10 cellular contexts compared by ENCODE assay signal in genomic region chr3:37904614-37905047, GRCh38. TPM values are rescaled to one million over a fixed set of nuclear protein-coding genes. Genes with fewer than 3 reads are reported as not detected.
DNase-seq lines count a peak whose midpoint lies in the region; ATAC-seq, FAIRE-seq and TF ChIP-seq lines count a peak whose summit lies in the region.
"Had no signal": no experiment of that assay in that cellular context is flagged by ENCODE, and none has a peak within 500 bp of the region (broad histone marks: within the 10 kb centered on the region; RNA-seq: fewer than 3 reads in every experiment).

No MANE protein-coding gene starts in this region.

- H3K9me3 Mint-ChIP-seq in HFFc6 (no peaks in the 10 kb centered on the region), astrocyte (ENCODE audit: unreplicated experiment) (no peaks in the 10 kb centered on the region)
- no peaks in the 10 kb centered on the region for H3K9me3 Mint-ChIP-seq in natural killer cell treated with Interleukin-12 subunit alpha and Interleukin-12 subunit beta and Interleukin-15 and Interleukin-18, amount 100 ng/mL, for 72 hours
- H3K9me3 Mint-ChIP-seq in activated naive CD4-positive, alpha-beta T cell treated with anti-CD3 and anti-CD28 coated beads for 36 hours: no peaks in the 10 kb centered on the region

- POLR2A ChIA-PET in HEK293T (lab: Yijun Ruan, JAX): no interaction called here

- H3K27ac Mint-ChIP-seq in HFFc6: peak overlapping the region; percentile 57
- peak overlapping the region; percentile 41 for H3K27ac Mint-ChIP-seq in astrocyte (ENCODE audit: unreplicated experiment)
- H3K27ac Mint-ChIP-seq in natural killer cell treated with Interleukin-12 subunit alpha and Interleukin-12 subunit beta and Interleukin-15 and Interleukin-18, amount 100 ng/mL, for 72 hours: no peak overlapping the region
- no peak overlapping the region for H3K27ac Mint-ChIP-seq in activated naive CD4-positive, alpha-beta T cell treated with anti-CD3 and anti-CD28 coated beads for 36 hours

- no peak for ATAC-seq in gastroesophageal sphincter
- ATAC-seq in natural killer cell treated with Interleukin-12 subunit alpha and Interleukin-12 subunit beta and Interleukin-15 and Interleukin-18, amount 100 ng/mL, for 72 hours: no peak

- peak; percentile 39 for DNase-seq in HFFc6
- peak; percentile 59 for DNase-seq in astrocyte (ENCODE audit: low read depth)
- DNase-seq in substantia nigra (lab: John Stamatoyannopoulos, UW): no peak
- DNase-seq in natural killer cell treated with Interleukin-12 subunit alpha and Interleukin-12 subunit beta and Interleukin-15 and Interleukin-18, amount 100 ng/mL, for 72 hours (ENCODE audit: low spot score): no peak
- no peak for DNase-seq in NOMO-1 treated with DMSO at 0.1 percent for 48 hours (lab: John Stamatoyannopoulos, UW; ENCODE audit: unreplicated experiment)
- no peak for DNase-seq in activated naive CD4-positive, alpha-beta T cell treated with anti-CD3 and anti-CD28 coated beads for 36 hours
- DNase-seq in HEK293T (ENCODE audit: extremely low spot score): no peak
- DNase-seq: GDM1 had no signal

- peaks cover 22% of the 10 kb centered on the region for H3K4me1 ChIP-seq in astrocyte (ENCODE audit: insufficient read depth, low read length)
- peaks cover 13 to 81% (median 36%) of the 10 kb centered on the region in 3 donors for H3K4me1 ChIP-seq in gastroesophageal sphincter

- H2AFZ ChIP-seq in astrocyte (ENCODE audit: low read depth, low read length): no peak overlapping the region

- no peak for FAIRE-seq in astrocyte (lab: Jason Lieb, UNC)
- FAIRE-seq: colon had no signal

- H3K27ac ChIP-seq in astrocyte (ENCODE audit: low read depth, low read length) (no peak overlapping the region), gastroesophageal sphincter (peak overlapping the region in 3 of 4 donors; percentile 38 to 72 (median 58)), substantia nigra (ENCODE audit: low read depth, low read length, poor library complexity, severe bottlenecking) (peak overlapping the region; percentile 13)

- peaks cover 5% of the 10 kb centered on the region for H3K79me2 ChIP-seq in astrocyte (ENCODE audit: insufficient read depth, low read length)

- H3K27me3 Mint-ChIP-seq in HFFc6 (ENCODE audit: insufficient read depth) (peaks cover 4% of the 10 kb centered on the region; the same call in 1 of the 2 replicates), astrocyte (ENCODE audit: low read depth, unreplicated experiment) (no peaks in the 10 kb centered on the region)
- peaks cover 6 to 15% of the 10 kb centered on the region in 2 donors for H3K27me3 Mint-ChIP-seq in natural killer cell treated with Interleukin-12 subunit alpha and Interleukin-12 subunit beta and Interleukin-15 and Interleukin-18, amount 100 ng/mL, for 72 hours
- H3K27me3 Mint-ChIP-seq in activated naive CD4-positive, alpha-beta T cell treated with anti-CD3 and anti-CD28 coated beads for 36 hours (ENCODE audit: low read depth): no peaks in the 10 kb centered on the region

- TF ChIP-seq CTCF in HFFc6 (IDR thresholded peaks at IDR 0.05) (no peak), astrocyte (IDR thresholded peaks at IDR 0.05; ENCODE audit: insufficient read depth, low read depth, low read length) (no peak), gastroesophageal sphincter (IDR thresholded peaks at IDR 0.05) (no peak)

- no peak overlapping the region for H3K4me3 ChIP-seq in astrocyte (ENCODE audit: insufficient read depth, low read depth, low read length)
- no peak overlapping the region for H3K4me3 ChIP-seq in gastroesophageal sphincter

- no peak overlapping the region for H3K4me3 Mint-ChIP-seq in HFFc6
- H3K4me3 Mint-ChIP-seq in astrocyte (ENCODE audit: unreplicated experiment): no peak overlapping the region
- no peak overlapping the region for H3K4me3 Mint-ChIP-seq in natural killer cell treated with Interleukin-12 subunit alpha and Interleukin-12 subunit beta and Interleukin-15 and Interleukin-18, amount 100 ng/mL, for 72 hours
- H3K4me3 Mint-ChIP-seq in activated naive CD4-positive, alpha-beta T cell treated with anti-CD3 and anti-CD28 coated beads for 36 hours: no peak overlapping the region

- 14 to 62% methylated on average over 1 to 3 of the region's 3 CpGs for WGBS in gastroesophageal sphincter (ENCODE audit: low coverage in 1 of 2), 2 donors

- no peak overlapping the region for H3K9ac ChIP-seq in astrocyte (ENCODE audit: low read length)

- H3K9me3 ChIP-seq in astrocyte (ENCODE audit: insufficient read depth, low read depth, low read length) (no peaks in the 10 kb centered on the region), gastroesophageal sphincter (no peaks in the 10 kb centered on the region)

- CTCF ChIA-PET in activated naive CD4-positive, alpha-beta T cell treated with anti-CD3 and anti-CD28 coated beads for 36 hours (lab: Charles Lee): no interaction called here
- CTCF ChIA-PET in HEK293T (lab: Yijun Ruan, JAX): interaction anchor here (0.6 kb wide), 1 partner anchor 8 kb away, joined by 3 read pairs; no protein-coding TSS in a partner anchor

- no peaks in the 10 kb centered on the region for H3K36me3 ChIP-seq in astrocyte (ENCODE audit: insufficient read depth, low read length)
- no peaks in the 10 kb centered on the region for H3K36me3 ChIP-seq in gastroesophageal sphincter

- TF ChIP-seq POLR2A in gastroesophageal sphincter (IDR thresholded peaks at IDR 0.05): no peak

- TF ChIP-seq EP300 in gastroesophageal sphincter (IDR thresholded peaks at IDR 0.05): no peak

- peaks cover 61% of the 10 kb centered on the region for H4K20me1 ChIP-seq in astrocyte (ENCODE audit: insufficient read depth, low read length)

- no peaks in the 10 kb centered on the region for H3K27me3 ChIP-seq in astrocyte (ENCODE audit: insufficient read depth, low read length)
- no peaks in the 10 kb centered on the region for H3K27me3 ChIP-seq in gastroesophageal sphincter

- no peaks in the 10 kb centered on the region for H3K36me3 Mint-ChIP-seq in HFFc6 (ENCODE audit: low read depth)
- peaks cover 10% of the 10 kb centered on the region for H3K36me3 Mint-ChIP-seq in astrocyte (ENCODE audit: low read depth, unreplicated experiment)
- H3K36me3 Mint-ChIP-seq in natural killer cell treated with Interleukin-12 subunit alpha and Interleukin-12 subunit beta and Interleukin-15 and Interleukin-18, amount 100 ng/mL, for 72 hours: no peaks in the 10 kb centered on the region
- no peaks in the 10 kb centered on the region for H3K36me3 Mint-ChIP-seq in activated naive CD4-positive, alpha-beta T cell treated with anti-CD3 and anti-CD28 coated beads for 36 hours (ENCODE audit: low read depth)

- peaks cover 46% of the 10 kb centered on the region for H3K4me1 Mint-ChIP-seq in HFFc6 (ENCODE audit: low read depth)
- peaks cover 54% of the 10 kb centered on the region for H3K4me1 Mint-ChIP-seq in astrocyte (ENCODE audit: low read depth, unreplicated experiment)
- peaks cover 32 to 56% of the 10 kb centered on the region in 2 donors for H3K4me1 Mint-ChIP-seq in natural killer cell treated with Interleukin-12 subunit alpha and Interleukin-12 subunit beta and Interleukin-15 and Interleukin-18, amount 100 ng/mL, for 72 hours (ENCODE audit: low read depth in 2 of 2)
- peaks cover 21% of the 10 kb centered on the region for H3K4me1 Mint-ChIP-seq in activated naive CD4-positive, alpha-beta T cell treated with anti-CD3 and anti-CD28 coated beads for 36 hours (ENCODE audit: low read depth)

- intact Hi-C loops in activated naive CD4-positive, alpha-beta T cell treated with anti-CD3 and anti-CD28 coated beads for 36 hours (cut with micrococcal nuclease): no loop called here

- H3K4me2 ChIP-seq in astrocyte (ENCODE audit: low read length): peak overlapping the region; percentile 6

TF ChIP-seq in HEK293T, 16 proteins besides CTCF, POLR2A, EP300 and RAD21:
- no peak for TF ChIP-seq ZNF384 (IDR thresholded peaks at IDR 0.05)
- no peak for TF ChIP-seq FOXK2 (IDR thresholded peaks at IDR 0.05)
- TF ChIP-seq ELF4 (IDR thresholded peaks at IDR 0.05): no peak
- no peak for TF ChIP-seq HDGF (IDR thresholded peaks at IDR 0.05; ENCODE audit: borderline replicate concordance)
- no peak for TF ChIP-seq TARDBP (IDR thresholded peaks at IDR 0.05)
TF ChIP-seq in HEK293T: peak in this region for 0.

RNA-seq across cellular contexts. Expression of gene CTDSPL, which starts 43.0 kb away (rescaled TPM):
- 10 to 100 TPM; 30.3 to 38.8 (median 36.2) TPM for total RNA-seq in HFFc6 (2021; fragmentation: NEBNext Ultra II Directional; extraction: Animal tissue kit (Norgen Biotek cat#: 25700))
- total RNA-seq in astrocyte (32.9 and 37.9 TPM in 2 replicates), gastroesophageal sphincter (10 to 100 TPM; 33.4 to 72.6 (median 54.0) TPM)
- 1 to 10 TPM in 1 of 2 donors, under 1 TPM in 1; 0.69 to 1.3 TPM for total RNA-seq in natural killer cell treated with Interleukin-12 subunit alpha and Interleukin-12 subunit beta and Interleukin-15 and Interleukin-18, amount 100 ng/mL, for 72 hours
- total RNA-seq in activated naive CD4-positive, alpha-beta T cell treated with anti-CD3 and anti-CD28 coated beads for 36 hours: 1 to 10 TPM; 3.7 to 5.0 TPM

Comparison
In these comparisons a context has a peak if more than half of its experiments do, and no peak if none do; other contexts are left out.
1. DNase-seq: peak in HFFc6 (single experiment) and astrocyte (single experiment); none in substantia nigra (0 of 49), natural killer cell treated with Interleukin-12 subunit alpha and Interleukin-12 subunit beta and Interleukin-15 and Interleukin-18, amount 100 ng/mL, for 72 hours (single experiment), NOMO-1 treated with DMSO at 0.1 percent for 48 hours (single experiment), activated naive CD4-positive, alpha-beta T cell treated with anti-CD3 and anti-CD28 coated beads for 36 hours (single experiment) and HEK293T (single experiment).
2. H3K27ac Mint-ChIP-seq: peak in HFFc6 (single experiment) and astrocyte (single experiment); none in natural killer cell treated with Interleukin-12 subunit alpha and Interleukin-12 subunit beta and Interleukin-15 and Interleukin-18, amount 100 ng/mL, for 72 hours (0 of 2) and activated naive CD4-positive, alpha-beta T cell treated with anti-CD3 and anti-CD28 coated beads for 36 hours (single experiment).